In the genomic region with DNA sequence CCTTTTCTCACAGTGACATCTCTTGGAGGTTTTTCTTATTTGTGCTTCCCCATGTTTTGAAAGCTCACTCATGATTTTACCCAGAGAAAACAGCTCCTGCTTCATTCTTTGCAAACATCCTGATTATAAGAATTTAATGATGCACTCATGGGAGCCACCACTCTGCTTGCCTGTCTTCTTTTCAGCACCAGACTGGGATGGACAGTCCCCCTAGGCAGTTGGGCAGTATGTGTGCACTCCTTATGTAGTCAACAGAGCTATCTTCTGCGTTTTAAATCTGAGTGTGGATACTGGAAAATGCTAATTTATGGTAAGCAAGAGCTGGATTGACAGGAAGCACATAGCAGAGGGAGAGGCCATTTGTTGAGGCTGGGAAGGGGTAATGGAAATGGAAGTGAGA, we compare ENCODE assay signal across 1 cellular context.
TF ChIP-seq lines count a peak whose summit lies in the region.

No MANE protein-coding gene starts in this region.

TF ChIP-seq in GM23338, 12 proteins besides CTCF, POLR2A, EP300 and RAD21 (continued from another document):
- TF ChIP-seq, protein P1, sequence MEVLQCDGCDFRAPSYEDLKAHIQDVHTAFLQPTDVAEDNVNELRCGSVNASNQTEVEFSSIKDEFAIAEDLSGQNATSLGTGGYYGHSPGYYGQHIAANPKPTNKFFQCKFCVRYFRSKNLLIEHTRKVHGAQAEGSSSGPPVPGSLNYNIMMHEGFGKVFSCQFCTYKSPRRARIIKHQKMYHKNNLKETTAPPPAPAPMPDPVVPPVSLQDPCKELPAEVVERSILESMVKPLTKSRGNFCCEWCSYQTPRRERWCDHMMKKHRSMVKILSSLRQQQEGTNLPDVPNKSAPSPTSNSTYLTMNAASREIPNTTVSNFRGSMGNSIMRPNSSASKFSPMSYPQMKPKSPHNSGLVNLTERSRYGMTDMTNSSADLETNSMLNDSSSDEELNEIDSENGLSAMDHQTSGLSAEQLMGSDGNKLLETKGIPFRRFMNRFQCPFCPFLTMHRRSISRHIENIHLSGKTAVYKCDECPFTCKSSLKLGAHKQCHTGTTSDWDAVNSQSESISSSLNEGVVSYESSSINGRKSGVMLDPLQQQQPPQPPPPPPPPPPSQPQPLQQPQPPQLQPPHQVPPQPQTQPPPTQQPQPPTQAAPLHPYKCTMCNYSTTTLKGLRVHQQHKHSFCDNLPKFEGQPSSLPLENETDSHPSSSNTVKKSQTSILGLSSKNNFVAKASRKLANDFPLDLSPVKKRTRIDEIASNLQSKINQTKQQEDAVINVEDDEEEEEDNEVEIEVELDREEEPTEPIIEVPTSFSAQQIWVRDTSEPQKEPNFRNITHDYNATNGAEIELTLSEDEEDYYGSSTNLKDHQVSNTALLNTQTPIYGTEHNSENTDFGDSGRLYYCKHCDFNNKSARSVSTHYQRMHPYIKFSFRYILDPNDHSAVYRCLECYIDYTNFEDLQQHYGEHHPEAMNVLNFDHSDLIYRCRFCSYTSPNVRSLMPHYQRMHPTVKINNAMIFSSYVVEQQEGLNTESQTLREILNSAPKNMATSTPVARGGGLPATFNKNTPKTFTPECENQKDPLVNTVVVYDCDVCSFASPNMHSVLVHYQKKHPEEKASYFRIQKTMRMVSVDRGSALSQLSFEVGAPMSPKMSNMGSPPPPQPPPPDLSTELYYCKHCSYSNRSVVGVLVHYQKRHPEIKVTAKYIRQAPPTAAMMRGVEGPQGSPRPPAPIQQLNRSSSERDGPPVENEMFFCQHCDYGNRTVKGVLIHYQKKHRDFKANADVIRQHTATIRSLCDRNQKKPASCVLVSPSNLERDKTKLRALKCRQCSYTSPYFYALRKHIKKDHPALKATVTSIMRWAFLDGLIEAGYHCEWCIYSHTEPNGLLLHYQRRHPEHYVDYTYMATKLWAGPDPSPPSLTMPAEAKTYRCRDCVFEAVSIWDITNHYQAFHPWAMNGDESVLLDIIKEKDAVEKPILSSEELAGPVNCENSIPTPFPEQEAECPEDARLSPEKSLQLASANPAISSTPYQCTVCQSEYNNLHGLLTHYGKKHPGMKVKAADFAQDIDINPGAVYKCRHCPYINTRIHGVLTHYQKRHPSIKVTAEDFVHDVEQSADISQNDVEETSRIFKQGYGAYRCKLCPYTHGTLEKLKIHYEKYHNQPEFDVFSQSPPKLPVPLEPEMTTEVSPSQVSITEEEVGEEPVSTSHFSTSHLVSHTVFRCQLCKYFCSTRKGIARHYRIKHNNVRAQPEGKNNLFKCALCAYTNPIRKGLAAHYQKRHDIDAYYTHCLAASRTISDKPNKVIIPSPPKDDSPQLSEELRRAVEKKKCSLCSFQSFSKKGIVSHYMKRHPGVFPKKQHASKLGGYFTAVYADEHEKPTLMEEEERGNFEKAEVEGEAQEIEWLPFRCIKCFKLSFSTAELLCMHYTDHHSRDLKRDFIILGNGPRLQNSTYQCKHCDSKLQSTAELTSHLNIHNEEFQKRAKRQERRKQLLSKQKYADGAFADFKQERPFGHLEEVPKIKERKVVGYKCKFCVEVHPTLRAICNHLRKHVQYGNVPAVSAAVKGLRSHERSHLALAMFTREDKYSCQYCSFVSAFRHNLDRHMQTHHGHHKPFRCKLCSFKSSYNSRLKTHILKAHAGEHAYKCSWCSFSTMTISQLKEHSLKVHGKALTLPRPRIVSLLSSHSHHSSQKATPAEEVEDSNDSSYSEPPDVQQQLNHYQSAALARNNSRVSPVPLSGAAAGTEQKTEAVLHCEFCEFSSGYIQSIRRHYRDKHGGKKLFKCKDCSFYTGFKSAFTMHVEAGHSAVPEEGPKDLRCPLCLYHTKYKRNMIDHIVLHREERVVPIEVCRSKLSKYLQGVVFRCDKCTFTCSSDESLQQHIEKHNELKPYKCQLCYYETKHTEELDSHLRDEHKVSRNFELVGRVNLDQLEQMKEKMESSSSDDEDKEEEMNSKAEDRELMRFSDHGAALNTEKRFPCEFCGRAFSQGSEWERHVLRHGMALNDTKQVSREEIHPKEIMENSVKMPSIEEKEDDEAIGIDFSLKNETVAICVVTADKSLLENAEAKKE (CRISPR knock-in tag; IDR thresholded peaks at IDR 0.05), result no peak
